In the genomic region with DNA sequence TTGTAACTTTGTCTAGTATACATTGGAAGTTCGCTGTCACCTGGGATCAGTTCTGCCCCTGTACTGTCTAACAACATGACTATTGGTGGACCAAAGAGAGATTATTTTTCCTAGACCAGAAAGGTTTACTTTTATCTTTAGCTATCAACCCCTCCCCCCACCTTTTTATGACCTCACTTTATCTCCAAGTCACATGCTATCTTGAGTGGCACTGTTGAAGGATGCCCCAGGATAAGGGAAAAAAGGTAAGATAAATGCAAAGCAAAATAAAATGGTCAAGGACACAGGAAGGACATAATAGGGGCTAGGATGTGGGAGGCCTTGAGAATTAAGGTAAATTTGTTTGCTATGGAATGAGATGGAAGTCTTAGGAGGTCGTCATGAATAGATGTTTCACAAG, we compare ENCODE assay signal across 9 cellular contexts. TPM values are rescaled to one million over a fixed set of nuclear protein-coding genes. Genes with fewer than 3 reads are reported as not detected.
DNase-seq lines count a peak whose midpoint lies in the region; ATAC-seq and TF ChIP-seq lines count a peak whose summit lies in the region.
"Had no signal": no experiment of that assay in that cellular context is flagged by ENCODE, and none has a peak within 500 bp of the region (broad histone marks: within the 10 kb centered on the region; RNA-seq: fewer than 3 reads in every experiment).

No MANE protein-coding gene starts in this region.

- TF ChIP-seq CTCF in activated B cell treated with CpG ODN at 0.5 μM for 24 hours (IDR thresholded peaks at IDR 0.05) (no peak), uterus (IDR thresholded peaks at IDR 0.05) (no peak)

- no peaks in the 10 kb centered on the region for H3K9me3 Mint-ChIP-seq in activated naive CD4-positive, alpha-beta T cell treated with anti-CD3 and anti-CD28 coated beads, Interleukin-2, amount 50 U/mL, for 24 hours
- H3K9me3 Mint-ChIP-seq in activated naive CD4-positive, alpha-beta T cell treated with anti-CD3 and anti-CD28 coated beads, Interleukin-2, amount 50 U/mL, for 72 hours: no peaks in the 10 kb centered on the region
- no peaks in the 10 kb centered on the region for H3K9me3 Mint-ChIP-seq in activated B cell treated with CpG ODN at 0.5 μM for 24 hours
- no peaks in the 10 kb centered on the region for H3K9me3 Mint-ChIP-seq in immature natural killer cell

- no peaks in the 10 kb centered on the region for H3K27me3 Mint-ChIP-seq in activated naive CD4-positive, alpha-beta T cell treated with anti-CD3 and anti-CD28 coated beads, Interleukin-2, amount 50 U/mL, for 24 hours
- H3K27me3 Mint-ChIP-seq in activated B cell treated with CpG ODN at 0.5 μM for 24 hours: no peaks in the 10 kb centered on the region
- peaks cover 0 to 10% (median 4%) of the 10 kb centered on the region in 3 donors for H3K27me3 Mint-ChIP-seq in immature natural killer cell (ENCODE audit: low read depth in 3 of 3)

- POLR2A ChIA-PET in activated B cell treated with CpG ODN at 0.5 μM for 24 hours (lab: Charles Lee): interaction anchor here (1.1 to 2.1 kb wide), 3 partner anchors 48 to 113 kb away, joined by 3 to 11 read pairs (median 6); partner anchors contain the start of gene TRIP4

- no peak overlapping the region for H3K4me3 ChIP-seq in uterus

- no peak for TF ChIP-seq POLR2A in uterus (IDR thresholded peaks at IDR 0.05)

- H3K27ac ChIP-seq in uterus: peak overlapping the region; percentile 92 to 98

- H3K36me3 Mint-ChIP-seq in activated naive CD4-positive, alpha-beta T cell treated with anti-CD3 and anti-CD28 coated beads, Interleukin-2, amount 50 U/mL, for 24 hours: peaks cover 2% of the 10 kb centered on the region
- peaks cover 12 to 18% of the 10 kb centered on the region in 2 donors for H3K36me3 Mint-ChIP-seq in activated naive CD4-positive, alpha-beta T cell treated with anti-CD3 and anti-CD28 coated beads, Interleukin-2, amount 50 U/mL, for 72 hours
- peaks cover 3% of the 10 kb centered on the region for H3K36me3 Mint-ChIP-seq in activated B cell treated with CpG ODN at 0.5 μM for 24 hours (ENCODE audit: low read depth)
- H3K36me3 Mint-ChIP-seq in immature natural killer cell: peaks cover 0 to 13% (median 11%) of the 10 kb centered on the region in 3 donors

- no peaks in the 10 kb centered on the region for H3K9me3 ChIP-seq in uterus

- no peaks in the 10 kb centered on the region for H3K27me3 ChIP-seq in uterus

- peaks cover 85% of the 10 kb centered on the region for H3K4me1 Mint-ChIP-seq in activated naive CD4-positive, alpha-beta T cell treated with anti-CD3 and anti-CD28 coated beads, Interleukin-2, amount 50 U/mL, for 24 hours
- H3K4me1 Mint-ChIP-seq in activated B cell treated with CpG ODN at 0.5 μM for 24 hours: peaks cover 63% of the 10 kb centered on the region
- H3K4me1 Mint-ChIP-seq in immature natural killer cell: peaks cover 46% of the 10 kb centered on the region in 2 donors

- peaks cover 6 to 21% of the 10 kb centered on the region in 2 donors for H3K4me1 ChIP-seq in uterus

- CTCF ChIA-PET in activated B cell treated with CpG ODN at 0.5 μM for 24 hours (lab: Charles Lee): interaction anchor here (1.3 to 1.4 kb wide), 2 partner anchors 249 to 296 kb away, joined by 3 read pairs; no protein-coding TSS in a partner anchor

- H3K36me3 ChIP-seq in uterus: no peaks in the 10 kb centered on the region

- intact Hi-C loops in activated B cell treated with CpG ODN at 0.5 μM for 24 hours (cut with micrococcal nuclease) (loop anchor here (1.0 kb wide), 1 partner anchor 244 kb away; no protein-coding TSS in a partner anchor), uterus (cut with DNase I; ENCODE audit: low total_unique reads) (no loop called here)

- no peak for ATAC-seq in activated naive CD4-positive, alpha-beta T cell treated with anti-CD3 and anti-CD28 coated beads, Interleukin-2, amount 50 U/mL, for 72 hours
- no peak for ATAC-seq in activated B cell treated with CpG ODN at 0.5 μM for 24 hours (ENCODE audit: low read depth)
- ATAC-seq in HG03342 (IDR thresholded peaks at IDR 0.05; ENCODE audit: unreplicated experiment): no peak

- peak overlapping the region; percentile 96 for H3K27ac Mint-ChIP-seq in activated naive CD4-positive, alpha-beta T cell treated with anti-CD3 and anti-CD28 coated beads, Interleukin-2, amount 50 U/mL, for 24 hours
- H3K27ac Mint-ChIP-seq in activated naive CD4-positive, alpha-beta T cell treated with anti-CD3 and anti-CD28 coated beads, Interleukin-2, amount 50 U/mL, for 72 hours: peak overlapping the region in 1 of 2 donors; percentile 91
- H3K27ac Mint-ChIP-seq in activated B cell treated with CpG ODN at 0.5 μM for 24 hours: no peak overlapping the region
- H3K27ac Mint-ChIP-seq in immature natural killer cell: peak overlapping the region; percentile 63 to 86 (median 79)

- DNase-seq in activated naive CD4-positive, alpha-beta T cell treated with anti-CD3 and anti-CD28 coated beads, Interleukin-2, amount 50 U/mL, for 72 hours (ENCODE audit: low spot score in 2 of 2): no peak
- DNase-seq in activated B cell treated with CpG ODN at 0.5 μM for 24 hours (no peak), immature natural killer cell (no peak), uterus (no peak), DMS79 treated with DMSO at 0.1 percent for 48 hours (lab: John Stamatoyannopoulos, UW) (no peak), Ammon's horn (ENCODE audit: low spot score) (no peak)
- DNase-seq: activated CD8-positive, alpha-beta memory T cell treated with anti-CD3 and anti-CD28 coated beads, Interleukin-2, amount 50 U/mL, for 4 hours had no signal

- H3K4me3 Mint-ChIP-seq in activated naive CD4-positive, alpha-beta T cell treated with anti-CD3 and anti-CD28 coated beads, Interleukin-2, amount 50 U/mL, for 24 hours: peak overlapping the region; percentile 89
- H3K4me3 Mint-ChIP-seq in activated B cell treated with CpG ODN at 0.5 μM for 24 hours: peak overlapping the region; percentile 92
- peak overlapping the region; percentile 82 to 93 (median 86) for H3K4me3 Mint-ChIP-seq in immature natural killer cell

RNA-seq across cellular contexts. Expression of gene ZNF609, which starts 1.0 kb away (rescaled TPM):
- total RNA-seq in activated naive CD4-positive, alpha-beta T cell treated with anti-CD3 and anti-CD28 coated beads, Interleukin-2, amount 50 U/mL, for 72 hours: 10 to 100 TPM; 35.4 to 53.0 TPM
- total RNA-seq in activated B cell treated with CpG ODN at 0.5 μM for 24 hours: 25.9 and 28.6 TPM in 2 replicates
- 10 to 100 TPM in 1 of 3 donors, 1 to 10 TPM in 1, under 1 TPM in 1; 0.04 to 11.3 (median 2.6) TPM for polyA plus RNA-seq in immature natural killer cell
- total RNA-seq in uterus: 10 to 100 TPM; 12.4 to 59.6 (median 26.1) TPM
